ENCODE assay signal across 1 cellular context in the genomic region with DNA sequence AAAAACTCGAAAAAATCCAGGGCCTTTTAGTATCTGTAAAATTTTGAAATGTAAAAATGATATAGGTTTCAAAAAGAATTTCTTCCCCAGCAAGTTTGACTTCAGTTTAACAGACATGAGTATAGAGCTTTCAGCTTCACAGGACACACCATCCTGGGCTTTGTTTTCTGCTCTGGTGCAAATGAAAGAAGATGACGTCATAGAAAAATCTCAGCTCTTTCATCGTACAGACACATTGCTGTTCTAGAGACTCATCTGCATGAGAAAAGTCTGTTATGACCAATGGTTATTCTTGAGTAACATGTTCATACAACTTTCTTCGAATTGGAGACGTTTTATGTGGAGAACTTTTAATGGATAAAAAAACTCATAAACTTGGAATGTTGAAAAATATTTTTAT.
TF ChIP-seq lines count a peak whose summit lies in the region.

No MANE protein-coding gene starts in this region.

TF ChIP-seq in SK-N-SH treated with all-trans-retinoic acid at 6 μM for 48 hours, 23 proteins besides CTCF, POLR2A, EP300 and RAD21 (continued from another document):
- TF ChIP-seq, protein P1, sequence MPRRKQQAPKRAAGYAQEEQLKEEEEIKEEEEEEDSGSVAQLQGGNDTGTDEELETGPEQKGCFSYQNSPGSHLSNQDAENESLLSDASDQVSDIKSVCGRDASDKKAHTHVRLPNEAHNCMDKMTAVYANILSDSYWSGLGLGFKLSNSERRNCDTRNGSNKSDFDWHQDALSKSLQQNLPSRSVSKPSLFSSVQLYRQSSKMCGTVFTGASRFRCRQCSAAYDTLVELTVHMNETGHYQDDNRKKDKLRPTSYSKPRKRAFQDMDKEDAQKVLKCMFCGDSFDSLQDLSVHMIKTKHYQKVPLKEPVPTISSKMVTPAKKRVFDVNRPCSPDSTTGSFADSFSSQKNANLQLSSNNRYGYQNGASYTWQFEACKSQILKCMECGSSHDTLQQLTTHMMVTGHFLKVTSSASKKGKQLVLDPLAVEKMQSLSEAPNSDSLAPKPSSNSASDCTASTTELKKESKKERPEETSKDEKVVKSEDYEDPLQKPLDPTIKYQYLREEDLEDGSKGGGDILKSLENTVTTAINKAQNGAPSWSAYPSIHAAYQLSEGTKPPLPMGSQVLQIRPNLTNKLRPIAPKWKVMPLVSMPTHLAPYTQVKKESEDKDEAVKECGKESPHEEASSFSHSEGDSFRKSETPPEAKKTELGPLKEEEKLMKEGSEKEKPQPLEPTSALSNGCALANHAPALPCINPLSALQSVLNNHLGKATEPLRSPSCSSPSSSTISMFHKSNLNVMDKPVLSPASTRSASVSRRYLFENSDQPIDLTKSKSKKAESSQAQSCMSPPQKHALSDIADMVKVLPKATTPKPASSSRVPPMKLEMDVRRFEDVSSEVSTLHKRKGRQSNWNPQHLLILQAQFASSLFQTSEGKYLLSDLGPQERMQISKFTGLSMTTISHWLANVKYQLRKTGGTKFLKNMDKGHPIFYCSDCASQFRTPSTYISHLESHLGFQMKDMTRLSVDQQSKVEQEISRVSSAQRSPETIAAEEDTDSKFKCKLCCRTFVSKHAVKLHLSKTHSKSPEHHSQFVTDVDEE (CRISPR knock-in tag; IDR thresholded peaks at IDR 0.05) = no peak
- TF ChIP-seq ZNF8 (CRISPR knock-in tag; IDR thresholded peaks at IDR 0.05) (no peak), ZNF70 (CRISPR knock-in tag; IDR thresholded peaks at IDR 0.05) (no peak), ZFP3 (CRISPR knock-in tag; IDR thresholded peaks at IDR 0.05) (no peak), ZFP30 (CRISPR knock-in tag; IDR thresholded peaks at IDR 0.05) (no peak), TCF4 (CRISPR knock-in tag; IDR thresholded peaks at IDR 0.05; ENCODE audit: borderline replicate concordance) (no peak), GLIS3 (CRISPR knock-in tag; IDR thresholded peaks at IDR 0.05) (no peak), BACH2 (CRISPR knock-in tag; IDR thresholded peaks at IDR 0.05; ENCODE audit: borderline replicate concordance) (no peak), SNAI2 (CRISPR knock-in tag; IDR thresholded peaks at IDR 0.05) (no peak)
- TF ChIP-seq, protein P2, sequence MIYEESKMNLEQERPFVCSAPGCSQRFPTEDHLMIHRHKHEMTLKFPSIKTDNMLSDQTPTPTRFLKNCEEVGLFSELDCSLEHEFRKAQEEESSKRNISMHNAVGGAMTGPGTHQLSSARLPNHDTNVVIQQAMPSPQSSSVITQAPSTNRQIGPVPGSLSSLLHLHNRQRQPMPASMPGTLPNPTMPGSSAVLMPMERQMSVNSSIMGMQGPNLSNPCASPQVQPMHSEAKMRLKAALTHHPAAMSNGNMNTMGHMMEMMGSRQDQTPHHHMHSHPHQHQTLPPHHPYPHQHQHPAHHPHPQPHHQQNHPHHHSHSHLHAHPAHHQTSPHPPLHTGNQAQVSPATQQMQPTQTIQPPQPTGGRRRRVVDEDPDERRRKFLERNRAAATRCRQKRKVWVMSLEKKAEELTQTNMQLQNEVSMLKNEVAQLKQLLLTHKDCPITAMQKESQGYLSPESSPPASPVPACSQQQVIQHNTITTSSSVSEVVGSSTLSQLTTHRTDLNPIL (CRISPR knock-in tag; IDR thresholded peaks at IDR 0.05; ENCODE audit: low read depth) = no peak
